ENCODE assay signal across 9 cellular contexts in genomic region chr11:46553746-46554204, GRCh38. TPM values are rescaled to one million over a fixed set of nuclear protein-coding genes. Genes with fewer than 3 reads are reported as not detected.
DNase-seq lines count a peak whose midpoint lies in the region; ATAC-seq and TF ChIP-seq lines count a peak whose summit lies in the region.
"Had no signal": no experiment of that assay in that cellular context is flagged by ENCODE, and none has a peak within 500 bp of the region (broad histone marks: within the 10 kb centered on the region; RNA-seq: fewer than 3 reads in every experiment).

No MANE protein-coding gene starts in this region.

- H3K9ac ChIP-seq in fibroblast of lung (ENCODE audit: insufficient read depth, low read length) = no peak overlapping the region

- no peak overlapping the region for H2AFZ ChIP-seq in fibroblast of lung (ENCODE audit: low read length)

- DNase-seq in Caki2 (ENCODE audit: low read depth) = peak; percentile 81
- DNase-seq in RPMI7951 (ENCODE audit: low read depth) = peak; percentile 42
- peak in 1 of 2 donors; percentile 60 for DNase-seq in fibroblast of lung (ENCODE audit: low read depth in 2 of 2)
- peak; percentile 17 for DNase-seq in pulmonary artery endothelial cell (ENCODE audit: low read depth, low spot score)
- DNase-seq in stimulated activated CD4-positive, alpha-beta T cell treated with anti-CD3 and anti-CD28 coated beads, Interleukin-15, amount 100 ng/mL, for 24 hours = no peak
- DNase-seq in occipital lobe (lab: John Stamatoyannopoulos, UW) = no peak
- no peak for DNase-seq in effector CD8-positive, alpha-beta T cell (lab: John Stamatoyannopoulos, UW)
- DNase-seq: activated CD8-positive, alpha-beta memory T cell treated with anti-CD3 and anti-CD28 coated beads, Interleukin-2, amount 50 U/mL, for 4 hours had no signal

- TF ChIP-seq CTCF in fibroblast of lung (conservative IDR thresholded peaks at IDR 0.05 in 1 of 2, IDR thresholded peaks at IDR 0.05 in 1 of 2; ENCODE audit: low read depth in 1 of 2, low read length in 2 of 2) = no peak

- no peaks in the 10 kb centered on the region for H3K9me3 ChIP-seq in fibroblast of lung (ENCODE audit: control insufficient read depth, insufficient read depth, low read depth, low read length)

- no peaks in the 10 kb centered on the region for H4K20me1 ChIP-seq in fibroblast of lung (ENCODE audit: control insufficient read depth, extremely low read depth, insufficient read depth, low read length)

- H3K4me3 ChIP-seq in fibroblast of lung (replicated peaks in 1 of 4; ENCODE audit: control extremely low read depth in 1 of 4, insufficient read depth in 1 of 4, low read depth in 3 of 4, low read length in 4 of 4) = peak overlapping the region in 1 of 4 experiments; percentile 17

- H3K4me2 ChIP-seq in fibroblast of lung (ENCODE audit: extremely low read depth, insufficient read depth, low read length) = peak overlapping the region; percentile 64

- H3K27ac ChIP-seq in fibroblast of lung (ENCODE audit: insufficient read depth, low read length) = peak overlapping the region; percentile 28

- no peaks in the 10 kb centered on the region for H3K27me3 ChIP-seq in fibroblast of lung (ENCODE audit: control insufficient read depth, insufficient read depth, low read length)

- no peak for ATAC-seq in HG02571 (IDR thresholded peaks at IDR 0.05; ENCODE audit: unreplicated experiment)

- H3K79me2 ChIP-seq in fibroblast of lung (ENCODE audit: control insufficient read depth, insufficient read depth, low read length) = peaks cover 30% of the 10 kb centered on the region

- in situ Hi-C loops in Caki2 (cut with HindIII; ENCODE audit: low pct_unique_long_range_greater_than_20kb, low sequenced_read_pairs) = no loop called here

- no peaks in the 10 kb centered on the region for H3K36me3 ChIP-seq in fibroblast of lung (ENCODE audit: control insufficient read depth, insufficient read depth, low read length)

- peaks cover 11% of the 10 kb centered on the region for H3K4me1 ChIP-seq in fibroblast of lung (ENCODE audit: control insufficient read depth, extremely low read depth, insufficient read depth, low read length)

RNA-seq across cellular contexts. Expression of gene AMBRA1, which starts 40.0 kb away (rescaled TPM):
- total RNA-seq in Caki2 (2014; rRNA removed; shearing (Covaris generic); ENCODE audit: low replicate concordance) = 21.0 and 28.1 TPM in 2 replicates
- 10.3 and 10.7 TPM in 2 replicates for total RNA-seq in RPMI7951 (2014; rRNA removed; shearing (Covaris generic))
- 16.4 and 23.3 TPM in 2 replicates for total RNA-seq in fibroblast of lung
- polyA plus RNA-seq in fibroblast of lung = 8.3 and 13.9 TPM in 2 replicates
- 10.7 and 13.3 TPM in 2 replicates for polyA plus RNA-seq in fibroblast of lung (2012)
- polyA minus RNA-seq in fibroblast of lung (ENCODE audit: low replicate concordance) = 36.7 and 44.4 TPM in 2 replicates
- total RNA-seq in pulmonary artery endothelial cell = 15.8 and 16.7 TPM in 2 replicates
- 27.1 TPM for total RNA-seq in occipital lobe

Comparison
In these comparisons a context has a peak if more than half of its experiments do, and no peak if none do; other contexts are left out.
1. DNase-seq: peak in Caki2 (single experiment), RPMI7951 (single experiment) and pulmonary artery endothelial cell (single experiment); none in stimulated activated CD4-positive, alpha-beta T cell treated with anti-CD3 and anti-CD28 coated beads, Interleukin-15, amount 100 ng/mL, for 24 hours (single experiment), occipital lobe (single experiment) and effector CD8-positive, alpha-beta T cell (single experiment).